Comparison of ENCODE assay signal across 18 cellular contexts in genomic region chr10:17785276-17785935, GRCh38. TPM values are rescaled to one million over a fixed set of nuclear protein-coding genes. Genes with fewer than 3 reads are reported as not detected.
DNase-seq lines count a peak whose midpoint lies in the region; ATAC-seq, FAIRE-seq and TF ChIP-seq lines count a peak whose summit lies in the region.
"Had no signal": no experiment of that assay in that cellular context is flagged by ENCODE, and none has a peak within 500 bp of the region (broad histone marks: within the 10 kb centered on the region; RNA-seq: fewer than 3 reads in every experiment).

No MANE protein-coding gene starts in this region.

- in situ Hi-C loops in GM12878 (cut with MboI) = no loop called here

- H3K27ac ChIP-seq in GM12878 (ENCODE audit: control insufficient read depth, insufficient read depth) = no peak overlapping the region
- H3K27ac ChIP-seq in mesenchymal stem cell (ENCODE audit: low read length, poor library complexity, severe bottlenecking) = no peak overlapping the region
- no peak overlapping the region for H3K27ac ChIP-seq in tibial artery
- H3K27ac ChIP-seq in Peyer's patch = no peak overlapping the region

- H2BK120ac ChIP-seq in mesenchymal stem cell (ENCODE audit: low read depth, low read length) = no peak overlapping the region

- no peak overlapping the region for H4K91ac ChIP-seq in mesenchymal stem cell (ENCODE audit: low read length)

- no peak overlapping the region for H2BK15ac ChIP-seq in mesenchymal stem cell (ENCODE audit: low read depth, poor library complexity, severe bottlenecking)

- no peaks in the 10 kb centered on the region for H3K79me2 ChIP-seq in GM12878 (ENCODE audit: control insufficient read depth, insufficient read depth, low read length)

- ATAC-seq in GM12878 = no peak
- ATAC-seq: effector memory CD8-positive, alpha-beta T cell had no signal

- no peaks in the 10 kb centered on the region for H3K79me1 ChIP-seq in mesenchymal stem cell (replicated peaks; ENCODE audit: low read length, poor library complexity, severe bottlenecking)

- no peaks in the 10 kb centered on the region for H4K20me1 ChIP-seq in GM12878 (ENCODE audit: control insufficient read depth, insufficient read depth)

- TF ChIP-seq POLR2A in GM12878 (IDR thresholded peaks at IDR 0.05; ENCODE audit: low read depth, low read length) = no peak
- TF ChIP-seq POLR2A in Peyer's patch (IDR thresholded peaks at IDR 0.05) = no peak

- H3K9ac ChIP-seq in GM12878 (ENCODE audit: control insufficient read depth, insufficient read depth, low read length) (no peak overlapping the region), mesenchymal stem cell (ENCODE audit: low read length) (peak overlapping the region; percentile 10)

- BruUV-seq in GM12878 (replicated peaks; lab: Mats Ljungman, UMichigan) = no TSS peak

- H3K23ac ChIP-seq in mesenchymal stem cell (ENCODE audit: low read length in 2 of 2) = no peak overlapping the region

- RAD21 ChIA-PET in GM12878 (lab: Charles Lee; ENCODE audit: unreplicated experiment) = interaction anchor here (0.7 kb wide), 1 partner anchor 13 kb away, joined by 3 read pairs; no protein-coding TSS in a partner anchor

- peak; percentile 23 for FAIRE-seq in GM12878 (lab: Jason Lieb, UNC)
- FAIRE-seq: A204.1, frontal cortex, small intestine had no signal

- WGBS in GM12878 (ENCODE audit: insufficient coverage, insufficient replicate concordance, low lambda C conversion rate, missing lambda C conversion rate) = 25% methylated on average over 5 of the region's 5 CpGs
- WGBS in mesenchymal stem cell = 92% methylated on average over 4 of the region's 5 CpGs

- H3K4ac ChIP-seq in mesenchymal stem cell (ENCODE audit: low read depth in 1 of 2, low read length in 2 of 2) = no peak overlapping the region

- H3K4me1 ChIP-seq in GM12878 (ENCODE audit: control insufficient read depth, insufficient read depth, low read length) (no peaks in the 10 kb centered on the region), mesenchymal stem cell (ENCODE audit: control insufficient read depth, insufficient read depth, low read depth, low read length) (peaks cover 6% of the 10 kb centered on the region), tibial artery (peaks cover 0 to 5% (median 0%) of the 10 kb centered on the region in 4 donors), Peyer's patch (no peaks in the 10 kb centered on the region)

- no peaks in the 10 kb centered on the region for H3K9me3 ChIP-seq in GM12878 (replicated peaks; ENCODE audit: control insufficient read depth, insufficient read depth, low read length)
- no peaks in the 10 kb centered on the region for H3K9me3 ChIP-seq in mesenchymal stem cell (ENCODE audit: control insufficient read depth, low read length)
- no peaks in the 10 kb centered on the region for H3K9me3 ChIP-seq in tibial artery
- H3K9me3 ChIP-seq in Peyer's patch = no peaks in the 10 kb centered on the region

- H2AFZ ChIP-seq in GM12878 (ENCODE audit: control insufficient read depth, low read depth, low read length) (no peak overlapping the region), mesenchymal stem cell (ENCODE audit: low read depth, low read length) (no peak overlapping the region)

- intact Hi-C loops in GM12878 (cut with micrococcal nuclease; ENCODE audit: unreplicated experiment) (no loop called here), tibial artery (cut with DNase I; ENCODE audit: low total_unique reads) (no loop called here)

- H2BK5ac ChIP-seq in mesenchymal stem cell (ENCODE audit: low read depth, low read length, poor library complexity, severe bottlenecking) = no peak overlapping the region

- no peak overlapping the region for H2BK12ac ChIP-seq in mesenchymal stem cell (ENCODE audit: low read length in 2 of 2)

- POLR2A ChIA-PET in GM12878 (lab: Charles Lee) = no interaction called here

- H3K36me3 ChIP-seq in GM12878 (ENCODE audit: control insufficient read depth in 2 of 2, insufficient read depth in 2 of 2, low read length in 1 of 2) = no peaks in the 10 kb centered on the region
- no peaks in the 10 kb centered on the region for H3K36me3 ChIP-seq in mesenchymal stem cell (ENCODE audit: control insufficient read depth in 1 of 2, insufficient read depth in 2 of 2, low read depth in 1 of 2, low read length in 2 of 2)
- H3K36me3 ChIP-seq in tibial artery = no peaks in the 10 kb centered on the region
- H3K36me3 ChIP-seq in Peyer's patch = no peaks in the 10 kb centered on the region

- no peak overlapping the region for H3K14ac ChIP-seq in mesenchymal stem cell (ENCODE audit: low read length in 2 of 2)

- H3K27me3 ChIP-seq in GM12878 (replicated peaks in 1 of 2; ENCODE audit: control insufficient read depth in 2 of 2, insufficient read depth in 2 of 2, low read length in 1 of 2) (no peaks in the 10 kb centered on the region; a peak in 1 of 4 replicates), mesenchymal stem cell (ENCODE audit: control insufficient read depth in 1 of 2, insufficient read depth in 1 of 2, low read length in 2 of 2) (no peaks in the 10 kb centered on the region), tibial artery (no peaks in the 10 kb centered on the region), Peyer's patch (no peaks in the 10 kb centered on the region)

- SMC1A ChIA-PET in GM12878 (lab: Charles Lee; ENCODE audit: uncharacterized antibody, unreplicated experiment) = interaction anchor here (0.8 to 1.9 kb wide), 2 partner anchors 10 to 14 kb away, joined by 3 to 8 read pairs; no protein-coding TSS in a partner anchor

- H2AK5ac ChIP-seq in mesenchymal stem cell (ENCODE audit: low read length, severe bottlenecking) = no peak overlapping the region

- CTCF ChIA-PET in GM12878 (lab: Yijun Ruan, JAX) = interaction anchor here (1.5 kb wide), 1 partner anchor 10 kb away, joined by 5 read pairs; no protein-coding TSS in a partner anchor

- TF ChIP-seq CTCF in GM12878 (IDR thresholded peaks at IDR 0.05 in 2 of 3, conservative IDR thresholded peaks at IDR 0.05 in 1 of 3; ENCODE audit: control insufficient read depth in 2 of 3, extremely low read depth in 1 of 3, insufficient read depth in 1 of 3, low read depth in 3 of 3, low read length in 3 of 3) (no peak), tibial artery (IDR thresholded peaks at IDR 0.05) (no peak), Peyer's patch (IDR thresholded peaks at IDR 0.05) (no peak)

- DNase-seq in NOMO-1 (lab: John Stamatoyannopoulos, UW; ENCODE audit: unreplicated experiment in 2 of 2) = peak; percentile 28 to 62
- no peak for DNase-seq in NOMO-1 treated with dmso at 0.1 percent for 144 hours (lab: John Stamatoyannopoulos, UW; ENCODE audit: unreplicated experiment)
- no peak for DNase-seq in GM12878 (ENCODE audit: low read depth, low spot score)
- DNase-seq in mesenchymal stem cell = no peak
- DNase-seq in tibial artery = peak; percentile 57 to 73
- no peak for DNase-seq in activated gamma-delta T cell treated with Interleukin-2 at 50 U/mL for 16 hours
- DNase-seq in Peyer's patch = no peak
- DNase-seq in cortex of kidney (lab: John Stamatoyannopoulos, UW) = no peak
- DNase-seq: activated CD4-positive, alpha-beta memory T cell treated with anti-CD3 and anti-CD28 coated beads, Interleukin-2, amount 10 ng/mL, durations not matched to agents 7 days and 5 days; effector memory CD8-positive, alpha-beta T cell; islet precursor cell; NCI-H774; nephron progenitor cell; SIG-M5; small intestine had no signal

- H3K4me2 ChIP-seq in GM12878 (ENCODE audit: control insufficient read depth, insufficient read depth) (no peak overlapping the region), mesenchymal stem cell (ENCODE audit: low read length, poor library complexity, severe bottlenecking) (no peak overlapping the region)

- no peak overlapping the region for H3K18ac ChIP-seq in mesenchymal stem cell (ENCODE audit: low read depth in 1 of 2, low read length in 2 of 2)

- no peak for TF ChIP-seq RAD21 in GM12878 (IDR thresholded peaks at IDR 0.05; ENCODE audit: insufficient read depth, low read depth, low read length)

- H4K8ac ChIP-seq in mesenchymal stem cell (ENCODE audit: low read length) = no peak overlapping the region

- no peak overlapping the region for H3K4me3 ChIP-seq in GM12878
- H3K4me3 ChIP-seq in mesenchymal stem cell (ENCODE audit: insufficient read depth in 1 of 2, low read depth in 1 of 2, low read length in 2 of 2) = no peak overlapping the region
- no peak overlapping the region for H3K4me3 ChIP-seq in tibial artery
- H3K4me3 ChIP-seq in Peyer's patch = no peak overlapping the region

- TF ChIP-seq EP300 in GM12878 (IDR thresholded peaks at IDR 0.05; ENCODE audit: borderline replicate concordance in 1 of 2, control insufficient read depth in 1 of 2, low read depth in 2 of 2, low read length in 2 of 2) = no peak

RNA-seq across cellular contexts. Expression of gene MRC1, which starts 23.7 kb away (rescaled TPM):
- not detected in 2 replicates for total RNA-seq in GM12878 (2013; cell fraction: nucleolus; rRNA removed)
- total RNA-seq in GM12878 (2014; rRNA removed) (not detected in 2 replicates), GM12878 (2014; rRNA removed; fragmentation: Illumina TruSeq; extraction: Trizol) (0.04 TPM in 1 of 2 replicates, not detected in the other), GM12878 (2021) (0.19 and 0.21 TPM in 2 replicates), Peyer's patch (10 to 100 TPM in 2 of 4 donors, 1 to 10 TPM in 2; 8.1 to 22.0 (median 11.1) TPM)
- polyA plus RNA-seq in GM12878 (2011; ENCODE audit: low read depth) = not detected
- polyA plus RNA-seq in GM12878 (2011; rRNA removed) (0.01 TPM in 1 of 2 replicates, not detected in the other), GM12878 (2014; fragmentation: Illumina TruSeq; extraction: Trizol) (0.03 TPM in 1 of 2 replicates, not detected in the other), GM12878 (2014; fragmentation: Nextera tagmentation; extraction: Ambion mirVana) (under 1 TPM in 1 of 2 experiments, not detected in 1; 0.02 TPM), GM12878 (2014; rRNA removed) (0.01 TPM in 1 of 2 replicates, not detected in the other), GM12878 (2016; fragmentation: Nextera tagmentation; extraction: Ambion mirVana) (not detected)
- polyA plus RNA-seq in GM12878 (2011; cell fraction: cytosol; rRNA removed) = not detected in 2 replicates
- 0.03 TPM in 1 of 2 replicates, not detected in the other for polyA plus RNA-seq in GM12878 (2011; cell fraction: nucleus; rRNA removed)
- 0.01 and 0.03 TPM in 2 replicates for polyA plus RNA-seq in GM12878 (2012)
- 0.07 TPM in 1 of 2 replicates, not detected in the other for polyA minus RNA-seq in GM12878 (2011; rRNA and poly(A)+ RNA removed)
- not detected in 2 replicates for polyA minus RNA-seq in GM12878 (2011; cell fraction: cytosol; rRNA and poly(A)+ RNA removed)
- not detected in 2 replicates for polyA minus RNA-seq in GM12878 (2011; cell fraction: nucleus; rRNA and poly(A)+ RNA removed)
- polyA plus RNA-seq in mesenchymal stem cell (2013, experiment 1 of 2) = not detected
- polyA plus RNA-seq in mesenchymal stem cell (2013, experiment 2 of 2) = 0.01 TPM
- total RNA-seq: activated CD4-positive, alpha-beta memory T cell treated with anti-CD3 and anti-CD28 coated beads, Interleukin-2, amount 10 ng/mL, durations not matched to agents 7 days and 5 days; H4 had no signal

RNA-seq across cellular contexts. Expression of gene TMEM236, which starts 33.4 kb away (rescaled TPM):
- total RNA-seq in GM12878 (2013; cell fraction: nucleolus; rRNA removed) = 0.10 TPM in 1 of 2 replicates, not detected in the other
- total RNA-seq in GM12878 (2014; rRNA removed) = not detected in 2 replicates
- total RNA-seq in GM12878 (2014; rRNA removed; fragmentation: Illumina TruSeq; extraction: Trizol) = not detected in 2 replicates
- not detected in 2 replicates for total RNA-seq in GM12878 (2021)
- polyA plus RNA-seq in GM12878 (2011; ENCODE audit: low read depth) = not detected
- 0.01 and 0.03 TPM in 2 replicates for polyA plus RNA-seq in GM12878 (2011; rRNA removed)
- polyA plus RNA-seq in GM12878 (2011; cell fraction: cytosol; rRNA removed) = 0.01 and 0.02 TPM in 2 replicates
- polyA plus RNA-seq in GM12878 (2011; cell fraction: nucleus; rRNA removed) = 0.03 and 0.04 TPM in 2 replicates
- not detected in 2 replicates for polyA plus RNA-seq in GM12878 (2012)
- not detected in 2 replicates for polyA plus RNA-seq in GM12878 (2014; fragmentation: Illumina TruSeq; extraction: Trizol)
- polyA plus RNA-seq in GM12878 (2014; fragmentation: Nextera tagmentation; extraction: Ambion mirVana) = not detected
- polyA plus RNA-seq in GM12878 (2014; rRNA removed) = not detected in 2 replicates
- not detected for polyA plus RNA-seq in GM12878 (2016; fragmentation: Nextera tagmentation; extraction: Ambion mirVana)
- polyA minus RNA-seq in GM12878 (2011; rRNA and poly(A)+ RNA removed) = not detected in 2 replicates
- polyA minus RNA-seq in GM12878 (2011; cell fraction: cytosol; rRNA and poly(A)+ RNA removed) = not detected in 2 replicates
- not detected in 2 replicates for polyA minus RNA-seq in GM12878 (2011; cell fraction: nucleus; rRNA and poly(A)+ RNA removed)
- polyA plus RNA-seq in mesenchymal stem cell (2013, experiment 1 of 2) = 0.03 TPM
- 0.04 TPM for polyA plus RNA-seq in mesenchymal stem cell (2013, experiment 2 of 2)
- total RNA-seq in Peyer's patch = 10 to 100 TPM in 3 of 4 donors, 1 to 10 TPM in 1; 3.3 to 99.1 (median 77.1) TPM

Comparison
In these comparisons a context has a peak if more than half of its experiments do, and no peak if none do; other contexts are left out.
1. DNase-seq: peak in NOMO-1 (2 of 2) and tibial artery (2 of 2); none in NOMO-1 treated with dmso at 0.1 percent for 144 hours (single experiment), GM12878 (single experiment), mesenchymal stem cell (single experiment), activated gamma-delta T cell treated with Interleukin-2 at 50 U/mL for 16 hours (single experiment), Peyer's patch (0 of 3) and cortex of kidney (single experiment).
2. RNA of gene MRC1, which starts 23.7 kb away (total RNA-seq): 8.1 to 22.0 TPM in Peyer's patch; 0.04 to 0.21 TPM in GM12878; every median in the first group is over 4 times any median in the second.